Comparison of ENCODE assay signal across 8 cellular contexts in genomic region chr10:31133628-31134302, GRCh38.
DNase-seq lines count a peak whose midpoint lies in the region; ATAC-seq and TF ChIP-seq lines count a peak whose summit lies in the region.

No MANE protein-coding gene starts in this region.

- peak overlapping the region; percentile 67 for H3K4me3 Mint-ChIP-seq in activated T-cell treated with anti-CD3 and anti-CD28 coated beads, Interleukin-2, amount 50 U/mL, for 4 hours

- peaks cover 42% of the 10 kb centered on the region for H3K4me1 Mint-ChIP-seq in activated T-cell treated with anti-CD3 and anti-CD28 coated beads, Interleukin-2, amount 50 U/mL, for 4 hours (ENCODE audit: low read depth)

- H3K27ac ChIP-seq in esophagus squamous epithelium, result peak overlapping the region; percentile 76 to 88 (median 86)
- H3K27ac ChIP-seq in muscle layer of duodenum (ENCODE audit: low read length), result peak overlapping the region; percentile 54

- H3K4me3 ChIP-seq in esophagus squamous epithelium (peak overlapping the region; percentile 28 to 71 (median 57)), muscle layer of duodenum (ENCODE audit: low read depth in 1 of 2, low read length in 2 of 2) (peak overlapping the region; percentile 43 to 45)

- no peaks in the 10 kb centered on the region for H3K9me3 Mint-ChIP-seq in activated T-cell treated with anti-CD3 and anti-CD28 coated beads, Interleukin-2, amount 50 U/mL, for 4 hours

- intact Hi-C loops in esophagus squamous epithelium (cut with DNase I), result no loop called here

- no peaks in the 10 kb centered on the region for H3K36me3 ChIP-seq in esophagus squamous epithelium
- no peaks in the 10 kb centered on the region for H3K36me3 ChIP-seq in muscle layer of duodenum (ENCODE audit: control insufficient read depth in 1 of 2, insufficient read depth in 2 of 2, low read length in 2 of 2)

- peaks cover 13 to 43% (median 21%) of the 10 kb centered on the region in 3 donors for H3K4me1 ChIP-seq in esophagus squamous epithelium
- peaks cover 5 to 19% of the 10 kb centered on the region in 2 donors for H3K4me1 ChIP-seq in muscle layer of duodenum (ENCODE audit: control insufficient read depth in 1 of 2, insufficient read depth in 2 of 2, low read length in 2 of 2)

- peak; percentile 61 for TF ChIP-seq POLR2A in GM15510 (IDR thresholded peaks at IDR 0.05; ENCODE audit: borderline replicate concordance, extremely low read depth, insufficient read length)
- TF ChIP-seq POLR2A in esophagus squamous epithelium (IDR thresholded peaks at IDR 0.05), result peak in 2 of 4 donors; percentile 50 to 67

- DNase-seq in NCI-H82 treated with DMSO at 0.1 percent for 48 hours (lab: John Stamatoyannopoulos, UW; ENCODE audit: unreplicated experiment) (peak; percentile 85), esophagus squamous epithelium (lab: John Stamatoyannopoulos, UW) (no peak), HT-29 (ENCODE audit: low spot score) (no peak)
- peak; percentile 69 for DNase-seq in activated T-cell treated with anti-CD3 and anti-CD28 coated beads, Interleukin-2, amount 50 U/mL, for 4 hours
- DNase-seq in stimulated activated CD8-positive, alpha-beta memory T cell treated with anti-CD3 and anti-CD28 coated beads, Interleukin-4, amount 100 ng/mL, for 4 hours (ENCODE audit: low read depth in 2 of 2, low spot score in 1 of 2), result peak; percentile 42 to 57

- WGBS in esophagus squamous epithelium, 2 donors, result 0 to 20% methylated on average over 2 to 4 of the region's 43 CpGs

- H3K27me3 ChIP-seq in esophagus squamous epithelium, result no peaks in the 10 kb centered on the region
- no peaks in the 10 kb centered on the region for H3K27me3 ChIP-seq in muscle layer of duodenum (ENCODE audit: low read depth, low read length)

- peak; percentile 48 for ATAC-seq in HG02973 (IDR thresholded peaks at IDR 0.05; ENCODE audit: unreplicated experiment)
- ATAC-seq in activated T-cell treated with anti-CD3 and anti-CD28 coated beads, Interleukin-2, amount 50 U/mL, for 4 hours, result peak; percentile 56 to 60

- H3K9me3 ChIP-seq in esophagus squamous epithelium, result no peaks in the 10 kb centered on the region
- H3K9me3 ChIP-seq in muscle layer of duodenum (ENCODE audit: control insufficient read depth in 1 of 2, low read length in 2 of 2), result no peaks in the 10 kb centered on the region

- H3K36me3 Mint-ChIP-seq in activated T-cell treated with anti-CD3 and anti-CD28 coated beads, Interleukin-2, amount 50 U/mL, for 4 hours (ENCODE audit: insufficient read depth), result no peaks in the 10 kb centered on the region

- TF ChIP-seq CTCF in esophagus squamous epithelium (IDR thresholded peaks at IDR 0.05), result no peak

- no peaks in the 10 kb centered on the region for H3K27me3 Mint-ChIP-seq in activated T-cell treated with anti-CD3 and anti-CD28 coated beads, Interleukin-2, amount 50 U/mL, for 4 hours (ENCODE audit: low read depth)

Comparison
In these comparisons a context has a peak if more than half of its experiments do, and no peak if none do; other contexts are left out.
1. DNase-seq: peak in NCI-H82 treated with DMSO at 0.1 percent for 48 hours (single experiment), activated T-cell treated with anti-CD3 and anti-CD28 coated beads, Interleukin-2, amount 50 U/mL, for 4 hours (single experiment) and stimulated activated CD8-positive, alpha-beta memory T cell treated with anti-CD3 and anti-CD28 coated beads, Interleukin-4, amount 100 ng/mL, for 4 hours (2 of 2); none in esophagus squamous epithelium (single experiment) and HT-29 (single experiment).